7 cellular contexts compared by ENCODE assay signal in genomic region chr1:58454807-58455206, GRCh38.
"Had no signal": no experiment of that assay in that cellular context is flagged by ENCODE, and none has a peak within 500 bp of the region (broad histone marks: within the 10 kb centered on the region; RNA-seq: fewer than 3 reads in every experiment).

No MANE protein-coding gene starts in this region.

- H3K4me1 ChIP-seq: HAP-1 had no signal

- DNase-seq: GM23248, HFFc6, IMR-90 had no signal

- H3K9ac ChIP-seq: GM23248 had no signal

- H3K9me3 Mint-ChIP-seq: HFFc6 had no signal

- H3K9me3 ChIP-seq: HAP-1 had no signal

- H3K27ac ChIP-seq: GM23248 had no signal

- H3K27ac Mint-ChIP-seq: HFFc6 had no signal

- FAIRE-seq: HTR-8/SVneo, K562 had no signal

- H3K4me3 Mint-ChIP-seq: HFFc6 had no signal

- H2AFZ ChIP-seq: GM23248 had no signal

- H3K4me3 ChIP-seq: GM23248, HAP-1, K562 had no signal

- ATAC-seq: HCT116 had no signal

- H3K36me3 ChIP-seq: HAP-1 had no signal
